In the genomic region with DNA sequence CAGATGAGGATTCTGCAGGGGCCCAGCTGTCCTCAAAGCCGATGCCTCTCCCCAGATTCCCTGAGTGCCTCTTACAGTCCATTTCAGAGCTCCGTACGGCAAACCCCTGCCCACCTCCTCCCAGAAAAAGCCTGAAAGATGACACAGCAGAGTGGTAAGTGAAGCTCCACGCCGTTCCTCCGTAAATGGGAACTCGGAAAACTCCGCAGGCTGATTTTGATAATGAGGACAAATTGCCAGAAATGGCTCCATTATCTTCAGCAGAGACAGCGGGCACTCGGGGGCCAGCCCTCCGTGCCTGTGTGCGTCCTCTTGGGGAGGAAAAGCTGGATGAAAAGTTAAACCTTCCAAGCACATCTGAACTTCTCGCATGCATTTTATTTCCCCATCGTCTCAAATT, we compare ENCODE assay signal across 27 cellular contexts.
"Had no signal": no experiment of that assay in that cellular context is flagged by ENCODE, and none has a peak within 500 bp of the region (broad histone marks: within the 10 kb centered on the region; RNA-seq: fewer than 3 reads in every experiment).

No MANE protein-coding gene starts in this region.

- H3K27me3 Mint-ChIP-seq: activated naive CD8-positive, alpha-beta T cell treated with anti-CD3 and anti-CD28 coated beads for 36 hours; effector memory CD8-positive, alpha-beta T cell; naive B cell; T-cell had no signal

- DNase-seq: activated CD4-positive, alpha-beta T cell treated with anti-CD3 and anti-CD28 coated beads for 48 hours; activated CD4-positive, alpha-beta T cell treated with anti-CD3 and anti-CD28 coated beads, Interleukin-2, amount 50 U/mL, for 48 hours; activated effector memory CD4-positive, alpha-beta T cell treated with Interleukin-2 at 50 U/mL for 16 hours; activated naive CD4-positive, alpha-beta T cell treated with anti-CD3 and anti-CD28 coated beads for 36 hours; activated naive CD8-positive, alpha-beta T cell treated with anti-CD3 and anti-CD28 coated beads for 36 hours; body of pancreas; cerebellar nuclear complex; colonic mucosa; effector memory CD8-positive, alpha-beta T cell; islet precursor cell; left cardiac atrium; naive B cell; stimulated activated CD4-positive, alpha-beta T cell treated with anti-CD3 and anti-CD28 coated beads, Interleukin-15, amount 100 ng/mL, for 24 hours; stimulated activated CD4-positive, alpha-beta T cell treated with anti-CD3 and anti-CD28 coated beads, Interleukin-2, amount 100 ng/mL, for 24 hours; stimulated activated naive CD4-positive, alpha-beta T cell; T-cell had no signal

- H3K27ac ChIP-seq: adrenal gland, body of pancreas, colonic mucosa, gastroesophageal sphincter, hepatocyte, parathyroid adenoma, right atrium auricular region, tibial nerve, VCaP had no signal

- ATAC-seq: activated CD4-positive, CD25-positive, alpha-beta regulatory T cell treated with anti-CD3 and anti-CD28 coated beads, Interleukin-2, amount 50 U/mL, for 24 hours; body of pancreas; effector memory CD8-positive, alpha-beta T cell; gastroesophageal sphincter; left cardiac atrium; T-cell had no signal

- H3K9ac ChIP-seq: parathyroid adenoma had no signal

- H3K9me3 Mint-ChIP-seq: activated naive CD4-positive, alpha-beta T cell treated with anti-CD3 and anti-CD28 coated beads for 36 hours; activated naive CD8-positive, alpha-beta T cell treated with anti-CD3 and anti-CD28 coated beads for 36 hours; effector memory CD8-positive, alpha-beta T cell; mesothelial cell of epicardium; naive B cell; T-cell; T-helper 2 cell treated with Interferon-gamma antibody and Interleukin-4, amounts not matched to agents 5 μg/mL and 100 μg/mL, for 36 hours had no signal

- H3K4me3 Mint-ChIP-seq: activated naive CD4-positive, alpha-beta T cell treated with anti-CD3 and anti-CD28 coated beads for 36 hours; activated naive CD8-positive, alpha-beta T cell treated with anti-CD3 and anti-CD28 coated beads for 36 hours; effector memory CD8-positive, alpha-beta T cell; mesothelial cell of epicardium; T-cell; T-helper 2 cell treated with Interferon-gamma antibody and Interleukin-4, amounts not matched to agents 5 μg/mL and 100 μg/mL, for 36 hours had no signal

- H3K27ac Mint-ChIP-seq: activated naive CD4-positive, alpha-beta T cell treated with anti-CD3 and anti-CD28 coated beads for 36 hours; activated naive CD8-positive, alpha-beta T cell treated with anti-CD3 and anti-CD28 coated beads for 36 hours; effector memory CD8-positive, alpha-beta T cell; mesothelial cell of epicardium; T-cell; T-helper 2 cell treated with Interferon-gamma antibody and Interleukin-4, amounts not matched to agents 5 μg/mL and 100 μg/mL, for 36 hours had no signal

- H3K36me3 Mint-ChIP-seq: activated naive CD8-positive, alpha-beta T cell treated with anti-CD3 and anti-CD28 coated beads for 36 hours; mesothelial cell of epicardium; naive B cell had no signal

- H3K27me3 ChIP-seq: adrenal gland, body of pancreas, colonic mucosa, gastroesophageal sphincter, hepatocyte, right atrium auricular region, tibial nerve had no signal

- H3K4me1 ChIP-seq: colonic mucosa, parathyroid adenoma, right atrium auricular region had no signal

- H3K9me3 ChIP-seq: adrenal gland, body of pancreas, colonic mucosa, gastroesophageal sphincter, right atrium auricular region, tibial nerve had no signal

- H3K4me3 ChIP-seq: adrenal gland, body of pancreas, colonic mucosa, gastroesophageal sphincter, hepatocyte, right atrium auricular region, smooth muscle cell, tibial nerve had no signal

- H3K36me3 ChIP-seq: adrenal gland, colonic mucosa, right atrium auricular region had no signal

- H3K4me2 ChIP-seq: hepatocyte, smooth muscle cell had no signal
